In the genomic region with DNA sequence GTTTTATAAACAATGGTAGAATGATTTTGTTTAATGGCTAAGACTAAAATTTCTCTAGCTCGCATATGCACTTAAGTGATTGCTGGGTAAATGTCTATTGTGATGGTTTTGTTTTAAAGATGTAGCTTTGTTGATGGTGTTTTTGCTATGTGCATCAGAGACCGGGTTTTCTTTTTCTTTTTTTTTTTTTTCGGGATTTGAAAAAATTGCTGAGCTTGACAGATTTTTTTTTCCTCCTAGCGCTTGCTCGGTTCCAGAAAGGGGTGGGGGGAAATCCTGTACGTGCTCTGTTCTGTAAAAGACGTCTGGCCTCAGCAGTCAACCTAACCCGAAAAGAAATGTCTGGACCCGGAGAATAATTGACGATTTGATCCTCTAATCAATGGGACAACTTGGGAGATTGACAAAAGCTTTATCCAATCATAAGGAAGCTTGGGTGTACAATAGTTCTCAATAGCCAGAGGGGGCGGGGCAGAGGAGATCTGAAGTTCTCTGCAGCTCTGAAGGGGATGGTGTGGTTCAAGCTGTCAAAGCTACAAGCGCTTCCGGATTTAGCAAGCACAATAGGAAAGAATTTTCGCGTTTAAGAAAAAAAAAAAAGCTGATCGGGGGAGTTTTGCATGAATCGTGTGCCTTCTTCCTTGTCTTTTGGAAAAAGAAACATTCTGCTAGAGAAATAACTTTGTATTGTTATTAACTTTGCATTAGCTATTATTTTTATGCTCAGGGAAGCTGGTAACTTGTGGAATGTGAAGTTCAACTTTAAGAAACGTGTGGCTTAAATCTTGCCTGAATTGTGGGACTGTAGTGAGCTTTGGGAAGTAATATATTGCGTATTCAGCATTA, we compare ENCODE assay signal across 8 cellular contexts. TPM values are rescaled to one million over a fixed set of nuclear protein-coding genes. Genes with fewer than 3 reads are reported as not detected.
A peak's percentile ranks its signal among the peaks of the same experiment; 100 is the strongest.
DNase-seq lines count a peak whose midpoint lies in the region; ATAC-seq and TF ChIP-seq lines count a peak whose summit lies in the region.

No MANE protein-coding gene starts in this region.

- H3F3A ChIP-seq in PC-9 (ENCODE audit: insufficient read depth, low read depth): peaks cover 39% of the 10 kb centered on the region

- TSS peak; percentile 50 for BruUV-seq in PC-9 (replicated peaks; lab: Mats Ljungman, UMichigan)

- POLR2A ChIA-PET in CD8-positive, alpha-beta T cell (lab: Charles Lee): interaction anchor here (0.6 to 4.5 kb wide), 14 partner anchors 8 to 1543 kb away, joined by 3 to 66 read pairs (median 4); no protein-coding TSS in a partner anchor
- POLR2A ChIA-PET in PC-9 (lab: Charles Lee; ENCODE audit: unreplicated experiment): interaction anchor here (0.5 to 0.6 kb wide), 2 partner anchors 8 to 176 kb away, joined by 4 read pairs; no protein-coding TSS in a partner anchor

- peak overlapping the region; percentile 89 for H3K4me2 ChIP-seq in PC-9

- intact Hi-C loops in CD8-positive, alpha-beta T cell (cut with DNase I, micrococcal nuclease): loop anchor here (1.0 to 10.0 kb wide), 5 partner anchors 28 to 1357 kb away; a partner anchor contains a TSS
- intact Hi-C loops in PC-9 (cut with micrococcal nuclease; ENCODE audit: unreplicated experiment): loop anchor here (1.0 to 5.0 kb wide), 7 partner anchors 21 to 664 kb away; a partner anchor contains a TSS
- intact Hi-C loops in esophagus squamous epithelium (cut with DNase I): no loop called here

- peak; percentile 68 for ATAC-seq in CD8-positive, alpha-beta T cell
- peak; percentile 57 for ATAC-seq in GM21529 (IDR thresholded peaks at IDR 0.05; ENCODE audit: unreplicated experiment)

- peak overlapping the region; percentile 74 for H3K4me3 ChIP-seq in CD8-positive, alpha-beta T cell (ENCODE audit: low read depth, low read length)
- peak overlapping the region; percentile 77 for H3K4me3 ChIP-seq in Jurkat, Clone E6-1 (ENCODE audit: low read length)
- H3K4me3 ChIP-seq in PC-9: peak overlapping the region; percentile 68
- peak overlapping the region; percentile 50 to 70 (median 63) for H3K4me3 ChIP-seq in esophagus squamous epithelium
- peak overlapping the region; percentile 69 to 77 for H3K4me3 ChIP-seq in muscle layer of colon (ENCODE audit: low read depth in 1 of 2, low read length in 2 of 2)

- no peaks in the 10 kb centered on the region for H3K36me3 ChIP-seq in CD8-positive, alpha-beta T cell (ENCODE audit: insufficient read depth, low read length)
- H3K36me3 ChIP-seq in PC-9 (ENCODE audit: low read depth) (no peaks in the 10 kb centered on the region), esophagus squamous epithelium (no peaks in the 10 kb centered on the region), muscle layer of colon (ENCODE audit: insufficient read depth, low read length) (no peaks in the 10 kb centered on the region)

- no peaks in the 10 kb centered on the region for H3K27me3 ChIP-seq in CD8-positive, alpha-beta T cell (ENCODE audit: insufficient read depth, low read length)
- H3K27me3 ChIP-seq in PC-9 (ENCODE audit: insufficient read depth, low read depth) (no peaks in the 10 kb centered on the region), esophagus squamous epithelium (no peaks in the 10 kb centered on the region), muscle layer of colon (ENCODE audit: control insufficient read depth in 1 of 2, insufficient read depth in 2 of 2, low read length in 2 of 2) (no peaks in the 10 kb centered on the region)

- TF ChIP-seq POLR2A in esophagus squamous epithelium (IDR thresholded peaks at IDR 0.05): peak in 1 of 4 donors; percentile 42

- no peaks in the 10 kb centered on the region for H3K9me3 Mint-ChIP-seq in CD8-positive, alpha-beta T cell

- H3K36me3 Mint-ChIP-seq in CD8-positive, alpha-beta T cell: peaks cover 10% of the 10 kb centered on the region

- H3K4me3 Mint-ChIP-seq in CD8-positive, alpha-beta T cell: peak overlapping the region; percentile 86

- H3K4me1 Mint-ChIP-seq in CD8-positive, alpha-beta T cell (ENCODE audit: low read depth): peaks cover 47% of the 10 kb centered on the region

- TF ChIP-seq CTCF in CD8-positive, alpha-beta T cell (IDR thresholded peaks at IDR 0.05): no peak
- TF ChIP-seq CTCF in PC-9 (conservative IDR thresholded peaks at IDR 0.05): no peak
- peak in 1 of 6 experiments; percentile 8 for TF ChIP-seq CTCF in esophagus squamous epithelium (IDR thresholded peaks at IDR 0.05)

- H3K27ac ChIP-seq in CD8-positive, alpha-beta T cell (ENCODE audit: low read depth, low read length): peak overlapping the region; percentile 76
- H3K27ac ChIP-seq in PC-9 (peak overlapping the region; percentile 67), esophagus squamous epithelium (peak overlapping the region; percentile 85 to 95 (median 91)), muscle layer of colon (ENCODE audit: low read depth, low read length) (peak overlapping the region; percentile 85)

- peak; percentile 77 to 97 (median 89) for DNase-seq in CD8-positive, alpha-beta T cell
- peak; percentile 100 for DNase-seq in Jurkat, Clone E6-1 (ENCODE audit: low read depth, low spot score)
- DNase-seq in PC-9 (peak; percentile 92 to 99), esophagus squamous epithelium (lab: John Stamatoyannopoulos, UW) (peak; percentile 73)
- DNase-seq in activated T-cell treated with anti-CD3 and anti-CD28 coated beads, Interleukin-2, amount 50 U/mL, for 48 hours: peak; percentile 88 to 90
- peak; percentile 68 to 79 for DNase-seq in stimulated activated CD8-positive, alpha-beta memory T cell treated with anti-CD3 and anti-CD28 coated beads, Interleukin-7, amount 100 ng/mL, for 1 hour (ENCODE audit: low read depth in 2 of 2)

- CTCF ChIA-PET in CD8-positive, alpha-beta T cell (lab: Charles Lee): interaction anchor here (0.8 to 4.6 kb wide), 7 partner anchors 12 to 734 kb away, joined by 3 to 42 read pairs (median 4); no protein-coding TSS in a partner anchor
- CTCF ChIA-PET in PC-9 (lab: Charles Lee): interaction anchor here (0.5 to 1.9 kb wide), 8 partner anchors 12 to 874 kb away, joined by 3 to 10 read pairs (median 4); no protein-coding TSS in a partner anchor

- no peaks in the 10 kb centered on the region for H4K20me1 ChIP-seq in PC-9 (ENCODE audit: insufficient read depth)

- no peaks in the 10 kb centered on the region for H3K9me2 ChIP-seq in PC-9 (ENCODE audit: insufficient read depth)

- H3K9ac ChIP-seq in muscle layer of colon (ENCODE audit: low read length): peak overlapping the region; percentile 55

- 1 to 2% methylated on average over 17 to 19 of the region's 19 CpGs for WGBS in esophagus squamous epithelium, 2 donors

- H2AFZ ChIP-seq in PC-9: peak overlapping the region; percentile 84

- no peaks in the 10 kb centered on the region for H3K27me3 Mint-ChIP-seq in CD8-positive, alpha-beta T cell (ENCODE audit: low read depth)

- peak overlapping the region; percentile 98 for H3K27ac Mint-ChIP-seq in CD8-positive, alpha-beta T cell

- H3K9me3 ChIP-seq in CD8-positive, alpha-beta T cell (ENCODE audit: low read length): no peaks in the 10 kb centered on the region
- H3K9me3 ChIP-seq in PC-9 (ENCODE audit: insufficient read depth, low read depth) (no peaks in the 10 kb centered on the region), esophagus squamous epithelium (no peaks in the 10 kb centered on the region), muscle layer of colon (ENCODE audit: low read length) (no peaks in the 10 kb centered on the region)

- H3K4me1 ChIP-seq in CD8-positive, alpha-beta T cell (ENCODE audit: insufficient read depth, low read length): peaks cover 42% of the 10 kb centered on the region
- H3K4me1 ChIP-seq in PC-9 (replicated peaks; ENCODE audit: insufficient read depth) (peaks cover 51% of the 10 kb centered on the region), esophagus squamous epithelium (peaks cover 33 to 50% (median 35%) of the 10 kb centered on the region in 3 donors), muscle layer of colon (ENCODE audit: insufficient read depth, low read length) (peaks cover 31% of the 10 kb centered on the region)

- H3K79me2 ChIP-seq in PC-9 (ENCODE audit: low read depth): peaks cover 2% of the 10 kb centered on the region

RNA-seq across cellular contexts. Expression of a gene that starts 4.5 kb away (rescaled TPM):
- 1 to 10 TPM; 5.3 to 6.7 TPM for total RNA-seq in CD8-positive, alpha-beta T cell
- polyA plus RNA-seq in Jurkat, Clone E6-1 (2012; ENCODE audit: insufficient read depth, insufficient read length): 1.8 TPM
- total RNA-seq in PC-9 (2021) (26.7 and 32.8 TPM in 2 replicates), esophagus squamous epithelium (10 to 100 TPM; 27.9 to 79.9 (median 36.7) TPM)

Comparison
In these comparisons a context has a peak if more than half of its experiments do, and no peak if none do; other contexts are left out.
1. Peak in every context shown above with its lines: DNase-seq, ATAC-seq, H3K4me3 ChIP-seq and H3K27ac ChIP-seq.